In the genomic region with DNA sequence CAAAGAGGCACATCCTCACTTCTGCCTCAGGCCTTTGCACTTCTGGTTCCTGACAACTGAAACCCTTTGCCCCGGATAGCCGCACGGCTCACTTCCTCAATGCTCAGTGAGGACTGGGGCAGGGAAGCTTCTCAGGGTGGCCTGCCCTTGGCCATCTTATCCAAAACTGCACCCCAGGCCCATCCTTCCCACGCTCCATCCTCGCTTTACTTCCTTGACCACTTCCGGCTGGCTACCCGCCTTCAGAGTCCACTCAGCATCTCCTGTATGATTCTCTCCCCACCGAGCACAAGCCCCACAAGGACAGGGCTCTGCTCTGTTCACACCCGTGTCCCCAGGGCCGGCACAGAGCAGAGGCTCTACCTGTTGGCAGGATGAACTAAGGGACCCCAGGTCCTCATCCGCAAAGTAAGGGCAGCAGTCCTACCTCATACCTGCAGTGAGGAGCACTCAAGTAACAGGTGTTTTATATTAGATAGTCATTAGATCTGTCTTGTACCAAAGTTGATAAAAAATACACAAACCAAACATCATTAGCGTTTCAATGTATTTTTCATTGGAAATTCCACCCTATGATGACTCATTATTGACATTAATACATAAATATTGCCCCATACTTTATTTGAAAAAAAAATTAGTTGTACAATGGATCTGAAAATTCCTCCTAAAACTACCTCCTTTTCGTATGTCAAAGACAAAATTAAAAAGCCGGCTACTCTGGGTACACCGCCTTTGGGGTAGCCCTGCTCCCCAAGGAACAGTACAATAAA, we compare ENCODE assay signal across 18 cellular contexts. TPM values are rescaled to one million over a fixed set of nuclear protein-coding genes. Genes with fewer than 3 reads are reported as not detected.
DNase-seq lines count a peak whose midpoint lies in the region; ATAC-seq and TF ChIP-seq lines count a peak whose summit lies in the region.
"Had no signal": no experiment of that assay in that cellular context is flagged by ENCODE, and none has a peak within 500 bp of the region (broad histone marks: within the 10 kb centered on the region; RNA-seq: fewer than 3 reads in every experiment).

No MANE protein-coding gene starts in this region.

- peaks cover 64% of the 10 kb centered on the region for H3K4me1 Mint-ChIP-seq in dendritic cell treated with granulocyte-macrophage colony-stimulating factor and Interleukin-4, amounts not matched to agents 40 ng/mL and 50 ng/mL, for 4 days (ENCODE audit: low read depth)

- POLR2A ChIA-PET in HEK293T (lab: Yijun Ruan, JAX): interaction anchor here (1.3 kb wide), 1 partner anchor 21 kb away, joined by 3 read pairs; no protein-coding TSS in a partner anchor

- DNase-seq in Right ventricle myocardium inferior (ENCODE audit: missing footprints) (peak; percentile 67), left cardiac atrium (no peak), NB4 (ENCODE audit: low read depth) (peak; percentile 31), stomach (peak; percentile 24), NCI-H510A treated with DMSO at 0.1 percent for 48 hours (lab: John Stamatoyannopoulos, UW) (no peak), HEK293T (ENCODE audit: extremely low spot score) (no peak)
- DNase-seq: DMS153; GM23248; hypothalamus; NCI-H524; pancreas; stimulated activated CD4-positive, alpha-beta T cell treated with anti-CD3 and anti-CD28 coated beads, Interleukin-12 subunit alpha, Interleukin-12 subunit beta, amount 100 ng/mL, for 4 hours; transverse colon had no signal

- no peaks in the 10 kb centered on the region for H3K9me3 ChIP-seq in stomach
- H3K9me3 ChIP-seq: pancreas, transverse colon had no signal

- 84 to 89% (median 86%) methylated on average over 15 of the region's 15 CpGs for WGBS in stomach, 5 donors

- TF ChIP-seq CTCF in NB4 (IDR thresholded peaks at IDR 0.05; ENCODE audit: low read depth, low read length) (no peak), stomach (IDR thresholded peaks at IDR 0.05) (no peak)

- H3K27ac ChIP-seq in stomach: no peak overlapping the region
- H3K27ac ChIP-seq: pancreas, transverse colon had no signal

- TF ChIP-seq POLR2A in NB4 (IDR thresholded peaks at IDR 0.05; ENCODE audit: extremely low read depth, insufficient read length) (no peak), stomach (IDR thresholded peaks at IDR 0.05) (no peak)

- peaks cover 5 to 66% (median 34%) of the 10 kb centered on the region in 4 donors for H3K4me1 ChIP-seq in stomach

- no peak for ATAC-seq in Right ventricle myocardium inferior
- ATAC-seq in left cardiac atrium: no peak
- no peak for ATAC-seq in HG03045 (IDR thresholded peaks at IDR 0.05; ENCODE audit: unreplicated experiment)

- H3K9me3 Mint-ChIP-seq in dendritic cell treated with granulocyte-macrophage colony-stimulating factor and Interleukin-4, amounts not matched to agents 40 ng/mL and 50 ng/mL, for 4 days: no peaks in the 10 kb centered on the region
- H3K9me3 Mint-ChIP-seq: activated naive CD4-positive, alpha-beta T cell treated with anti-CD3 and anti-CD28 coated beads, Interleukin-2, amount 50 U/mL, for 24 hours had no signal

- intact Hi-C loops in Right ventricle myocardium inferior (cut with DNase I): no loop called here
- intact Hi-C loops in left cardiac atrium (cut with DNase I): no loop called here
- intact Hi-C loops in dendritic cell treated with granulocyte-macrophage colony-stimulating factor and Interleukin-4, amounts not matched to agents 40 ng/mL and 50 ng/mL, for 4 days (cut with micrococcal nuclease): no loop called here
- intact Hi-C loops in stomach (cut with DNase I; ENCODE audit: low total_unique reads): no loop called here

- H3K4me3 Mint-ChIP-seq in dendritic cell treated with granulocyte-macrophage colony-stimulating factor and Interleukin-4, amounts not matched to agents 40 ng/mL and 50 ng/mL, for 4 days: peak overlapping the region; percentile 21
- H3K4me3 Mint-ChIP-seq: activated naive CD4-positive, alpha-beta T cell treated with anti-CD3 and anti-CD28 coated beads, Interleukin-2, amount 50 U/mL, for 24 hours had no signal

- no peaks in the 10 kb centered on the region for H3K27me3 ChIP-seq in stomach
- H3K27me3 ChIP-seq: cardiac muscle cell, pancreas, transverse colon had no signal

- CTCF ChIA-PET in HEK293T (lab: Yijun Ruan, JAX): interaction anchor here (0.5 kb wide), 1 partner anchor 90 kb away, joined by 4 read pairs; no protein-coding TSS in a partner anchor

- peaks cover 19% of the 10 kb centered on the region for H3K36me3 Mint-ChIP-seq in dendritic cell treated with granulocyte-macrophage colony-stimulating factor and Interleukin-4, amounts not matched to agents 40 ng/mL and 50 ng/mL, for 4 days (ENCODE audit: low read depth)

- H3K27me3 Mint-ChIP-seq in dendritic cell treated with granulocyte-macrophage colony-stimulating factor and Interleukin-4, amounts not matched to agents 40 ng/mL and 50 ng/mL, for 4 days: no peaks in the 10 kb centered on the region
- H3K27me3 Mint-ChIP-seq: activated naive CD4-positive, alpha-beta T cell treated with anti-CD3 and anti-CD28 coated beads, Interleukin-2, amount 50 U/mL, for 24 hours had no signal

- H3K4me3 ChIP-seq in NB4 (ENCODE audit: low read depth, low read length): no peak overlapping the region
- H3K4me3 ChIP-seq in stomach: no peak overlapping the region
- H3K4me3 ChIP-seq: cardiac muscle cell, GM23248, lung, pancreas, transverse colon had no signal

- TF ChIP-seq EP300 in stomach (IDR thresholded peaks at IDR 0.05): no peak

- no peaks in the 10 kb centered on the region for H3K36me3 ChIP-seq in stomach
- H3K36me3 ChIP-seq: cardiac muscle cell, pancreas, transverse colon had no signal

- H3K27ac Mint-ChIP-seq in dendritic cell treated with granulocyte-macrophage colony-stimulating factor and Interleukin-4, amounts not matched to agents 40 ng/mL and 50 ng/mL, for 4 days: peak overlapping the region; percentile 45
- H3K27ac Mint-ChIP-seq: activated naive CD4-positive, alpha-beta T cell treated with anti-CD3 and anti-CD28 coated beads, Interleukin-2, amount 50 U/mL, for 24 hours had no signal

TF ChIP-seq in HEK293T, 16 proteins besides CTCF, POLR2A, EP300 and RAD21:
- TF ChIP-seq PKNOX1 (IDR thresholded peaks at IDR 0.05) (no peak), SP1 (IDR thresholded peaks at IDR 0.05) (no peak), L3MBTL2 (conservative IDR thresholded peaks at IDR 0.05) (no peak), ELF4 (IDR thresholded peaks at IDR 0.05) (no peak), LEF1 (IDR thresholded peaks at IDR 0.05; ENCODE audit: borderline replicate concordance) (no peak), ARNT (IDR thresholded peaks at IDR 0.05) (no peak), FOXM1 (IDR thresholded peaks at IDR 0.05; ENCODE audit: borderline replicate concordance) (no peak), ZNF384 (IDR thresholded peaks at IDR 0.05) (no peak), CTBP1 (IDR thresholded peaks at IDR 0.05; ENCODE audit: borderline replicate concordance) (no peak), SUZ12 (IDR thresholded peaks at IDR 0.05) (no peak), NFRKB (IDR thresholded peaks at IDR 0.05) (no peak), HDGF (IDR thresholded peaks at IDR 0.05; ENCODE audit: borderline replicate concordance) (no peak), FOXK2 (IDR thresholded peaks at IDR 0.05) (no peak), TARDBP (IDR thresholded peaks at IDR 0.05) (no peak), FOXA1 (IDR thresholded peaks at IDR 0.05) (no peak), BHLHE40 (IDR thresholded peaks at IDR 0.05; ENCODE audit: borderline replicate concordance) (no peak)

RNA-seq across cellular contexts. Expression of gene GNA12, which starts 35.0 kb away (rescaled TPM):
- total RNA-seq in Right ventricle myocardium inferior (40.8 TPM), left cardiac atrium (10 to 100 TPM; 47.4 to 52.2 TPM), stomach (10 to 100 TPM in 4 of 5 donors, 1 to 10 TPM in 1; 2.0 to 54.6 (median 28.6) TPM)
- polyA plus RNA-seq in stomach: 10 to 100 TPM in 2 of 3 donors, 1 to 10 TPM in 1; 6.0 to 24.7 (median 19.4) TPM

Comparison
In these comparisons a context has a peak if more than half of its experiments do, and no peak if none do; other contexts are left out.
1. DNase-seq: peak in Right ventricle myocardium inferior (single experiment), NB4 (single experiment) and stomach (single experiment); none in left cardiac atrium (single experiment), NCI-H510A treated with DMSO at 0.1 percent for 48 hours (single experiment) and HEK293T (single experiment).